9 cellular contexts compared by ENCODE assay signal in genomic region chr2:27191107-27191829, GRCh38. TPM values are rescaled to one million over a fixed set of nuclear protein-coding genes. Genes with fewer than 3 reads are reported as not detected.
DNase-seq lines count a peak whose midpoint lies in the region; ATAC-seq lines count a peak whose summit lies in the region.
"Had no signal": no experiment of that assay in that cellular context is flagged by ENCODE, and none has a peak within 500 bp of the region (broad histone marks: within the 10 kb centered on the region; RNA-seq: fewer than 3 reads in every experiment).

No MANE protein-coding gene starts in this region.

- CTCF ChIA-PET in activated CD4-positive, alpha-beta T cell treated with anti-CD3 and anti-CD28 coated beads for 36 hours (lab: Charles Lee): interaction anchor here (0.8 to 1.4 kb wide), 14 partner anchors 9 to 229 kb away, joined by 3 to 8 read pairs (median 3); no protein-coding TSS in a partner anchor

- H3K4me1 Mint-ChIP-seq in activated CD4-positive, alpha-beta T cell treated with anti-CD3 and anti-CD28 coated beads for 36 hours: no peaks in the 10 kb centered on the region

- H3K27me3 Mint-ChIP-seq in activated CD4-positive, alpha-beta T cell treated with anti-CD3 and anti-CD28 coated beads for 36 hours: peaks cover 2% of the 10 kb centered on the region

- DNase-seq in activated CD4-positive, alpha-beta T cell treated with anti-CD3 and anti-CD28 coated beads for 36 hours: peak; percentile 57
- DNase-seq in activated CD4-positive, alpha-beta T cell treated with anti-CD3 and anti-CD28 coated beads for 1 hour: no peak
- DNase-seq in NAMALWA (ENCODE audit: low spot score) (peak; percentile 87), SK-N-DZ (ENCODE audit: low spot score) (peak; percentile 57), left lobe of liver (ENCODE audit: low spot score) (no peak), superior temporal gyrus (ENCODE audit: extremely low spot score) (peak; percentile 80)
- DNase-seq in central memory CD4-positive, alpha-beta T cell: peak; percentile 41

- H3K9me3 Mint-ChIP-seq in activated CD4-positive, alpha-beta T cell treated with anti-CD3 and anti-CD28 coated beads for 36 hours (ENCODE audit: low read depth): no peaks in the 10 kb centered on the region

- H3K4me3 Mint-ChIP-seq in activated CD4-positive, alpha-beta T cell treated with anti-CD3 and anti-CD28 coated beads for 36 hours: no peak overlapping the region

- no peaks in the 10 kb centered on the region for H3K36me3 Mint-ChIP-seq in activated CD4-positive, alpha-beta T cell treated with anti-CD3 and anti-CD28 coated beads for 36 hours (ENCODE audit: low read depth)

- no peak overlapping the region for H3K27ac Mint-ChIP-seq in activated CD4-positive, alpha-beta T cell treated with anti-CD3 and anti-CD28 coated beads for 36 hours

- POLR2A ChIA-PET in activated CD4-positive, alpha-beta T cell treated with anti-CD3 and anti-CD28 coated beads for 36 hours (lab: Charles Lee): interaction anchor here (0.7 kb wide), 1 partner anchor 95 kb away, joined by 4 read pairs; no protein-coding TSS in a partner anchor

- intact Hi-C loops in activated CD4-positive, alpha-beta T cell treated with anti-CD3 and anti-CD28 coated beads for 36 hours (cut with DNase I, micrococcal nuclease): loop anchor here (1.0 to 5.0 kb wide), 4 partner anchors 93 to 230 kb away; no protein-coding TSS in a partner anchor

- ATAC-seq in activated CD4-positive, alpha-beta T cell treated with anti-CD3 and anti-CD28 coated beads for 36 hours: peak; percentile 87
- ATAC-seq in left lobe of liver (peak; percentile 81), HG02973 (IDR thresholded peaks at IDR 0.05; ENCODE audit: unreplicated experiment) (no peak)

RNA-seq across cellular contexts. Expression of gene ATRAID, which starts 20.6 kb away (rescaled TPM):
- 10 to 100 TPM; 69.9 to 83.4 TPM for total RNA-seq in activated CD4-positive, alpha-beta T cell treated with anti-CD3 and anti-CD28 coated beads for 36 hours
- polyA plus RNA-seq in SK-N-DZ (2014; cell fraction: cytosol; rRNA removed): 81.9 and 82.0 TPM in 2 replicates
- polyA plus RNA-seq in SK-N-DZ (2014; cell fraction: nucleus; rRNA removed): 70.3 and 71.0 TPM in 2 replicates
- total RNA-seq in left lobe of liver: 31.8 TPM

RNA-seq across cellular contexts. Expression of gene SLC5A6, which starts 20.8 kb away (rescaled TPM):
- total RNA-seq in activated CD4-positive, alpha-beta T cell treated with anti-CD3 and anti-CD28 coated beads for 36 hours: 10 to 100 TPM; 27.3 to 34.9 TPM
- 43.4 and 61.7 TPM in 2 replicates for polyA plus RNA-seq in SK-N-DZ (2014; cell fraction: cytosol; rRNA removed)
- polyA plus RNA-seq in SK-N-DZ (2014; cell fraction: nucleus; rRNA removed): 173 and 175 TPM in 2 replicates
- total RNA-seq in left lobe of liver: 72.6 TPM

RNA-seq across cellular contexts. Expression of gene CAD, which starts 25.9 kb away (rescaled TPM):
- total RNA-seq in activated CD4-positive, alpha-beta T cell treated with anti-CD3 and anti-CD28 coated beads for 36 hours: 100 to 1,000 TPM; 107 to 147 TPM
- 13.7 and 16.1 TPM in 2 replicates for polyA plus RNA-seq in SK-N-DZ (2014; cell fraction: cytosol; rRNA removed)
- 48.8 and 62.5 TPM in 2 replicates for polyA plus RNA-seq in SK-N-DZ (2014; cell fraction: nucleus; rRNA removed)
- 14.9 TPM for total RNA-seq in left lobe of liver

RNA-seq across cellular contexts. Expression of gene TCF23, which starts 42.5 kb away (rescaled TPM):
- under 1 TPM in 1 of 2 experiments, not detected in 1; 0.02 TPM for total RNA-seq in activated CD4-positive, alpha-beta T cell treated with anti-CD3 and anti-CD28 coated beads for 36 hours
- polyA plus RNA-seq in SK-N-DZ (2014; cell fraction: cytosol; rRNA removed): not detected in 2 replicates
- not detected in 2 replicates for polyA plus RNA-seq in SK-N-DZ (2014; cell fraction: nucleus; rRNA removed)
- total RNA-seq in left lobe of liver: 0.10 TPM

RNA-seq across cellular contexts. Expression of gene PRR30, which starts 52.1 kb away (rescaled TPM):
- not detected for total RNA-seq in activated CD4-positive, alpha-beta T cell treated with anti-CD3 and anti-CD28 coated beads for 36 hours
- not detected in 2 replicates for polyA plus RNA-seq in SK-N-DZ (2014; cell fraction: cytosol; rRNA removed)
- polyA plus RNA-seq in SK-N-DZ (2014; cell fraction: nucleus; rRNA removed): not detected in 2 replicates
- not detected for total RNA-seq in left lobe of liver
- polyA plus RNA-seq: adipose tissue had no signal

Comparison
In these comparisons a context has a peak if more than half of its experiments do, and no peak if none do; other contexts are left out.
1. DNase-seq: peak in activated CD4-positive, alpha-beta T cell treated with anti-CD3 and anti-CD28 coated beads for 36 hours (single experiment), NAMALWA (single experiment), SK-N-DZ (single experiment), central memory CD4-positive, alpha-beta T cell (single experiment) and superior temporal gyrus (single experiment); none in activated CD4-positive, alpha-beta T cell treated with anti-CD3 and anti-CD28 coated beads for 1 hour (single experiment) and left lobe of liver (single experiment).